Comparison of ENCODE assay signal across 18 cellular contexts in genomic region chr9:111294691-111295451, GRCh38. TPM values are rescaled to one million over a fixed set of nuclear protein-coding genes. Genes with fewer than 3 reads are reported as not detected.
"Had no signal": no experiment of that assay in that cellular context is flagged by ENCODE, and none has a peak within 500 bp of the region (broad histone marks: within the 10 kb centered on the region; RNA-seq: fewer than 3 reads in every experiment).

No MANE protein-coding gene starts in this region.

- H3K27ac ChIP-seq: foreskin keratinocyte, heart left ventricle, prostate gland, spleen, transverse colon, vagina had no signal

- H3K4me1 ChIP-seq: heart left ventricle, prostate gland had no signal

- H3K27me3 ChIP-seq: foreskin keratinocyte, heart left ventricle, transverse colon, vagina had no signal

- H3K4me3 ChIP-seq: heart left ventricle, prostate gland, spleen, transverse colon, vagina had no signal

- DNase-seq: activated CD4-positive, alpha-beta T cell treated with anti-CD3 and anti-CD28 coated beads, Interleukin-2, amount 10 ng/mL, durations not matched to agents 7 days and 5 days; activated CD4-positive, CD25-positive, alpha-beta regulatory T cell; activated naive CD8-positive, alpha-beta T cell treated with anti-CD3 and anti-CD28 coated beads for 36 hours; effector memory CD8-positive, alpha-beta T cell; foreskin keratinocyte; heart left ventricle; immature natural killer cell; left colon; spleen; stimulated activated CD4-positive, alpha-beta T cell treated with anti-CD3 and anti-CD28 coated beads, Interleukin-2, amount 100 ng/mL, for 24 hours; T-helper 2 cell; transverse colon had no signal

- H3K36me3 ChIP-seq: heart left ventricle, prostate gland, spleen, transverse colon, vagina had no signal

- H3K9me3 ChIP-seq: prostate gland, transverse colon, vagina had no signal

RNA-seq across cellular contexts. Expression of gene OR2K2, which starts 35.2 kb away (rescaled TPM):
- total RNA-seq: activated CD4-positive, alpha-beta T cell treated with anti-CD3 and anti-CD28 coated beads, Interleukin-2, amount 10 ng/mL, durations not matched to agents 7 days and 5 days; activated naive CD8-positive, alpha-beta T cell treated with anti-CD3 and anti-CD28 coated beads for 36 hours; foreskin keratinocyte; left colon; lung microvascular endothelial cell; mucosa of gallbladder; natural killer cell treated with Interleukin-12 subunit alpha and Interleukin-12 subunit beta and Interleukin-15 and Interleukin-18, amount 100 ng/mL, for 72 hours; prostate gland; sciatic nerve; spleen; transverse colon had no signal
- polyA plus RNA-seq: foreskin keratinocyte, heart left ventricle, immature natural killer cell, spleen had no signal
